9 cellular contexts compared by ENCODE assay signal in genomic region chr1:78005755-78006154, GRCh38. TPM values are rescaled to one million over a fixed set of nuclear protein-coding genes. Genes with fewer than 3 reads are reported as not detected.
DNase-seq lines count a peak whose midpoint lies in the region; ATAC-seq, FAIRE-seq and TF ChIP-seq lines count a peak whose summit lies in the region.
"Had no signal": no experiment of that assay in that cellular context is flagged by ENCODE, and none has a peak within 500 bp of the region (broad histone marks: within the 10 kb centered on the region; RNA-seq: fewer than 3 reads in every experiment).

No MANE protein-coding gene starts in this region.

- DNase-seq in A549 (ENCODE audit: low read depth in 1 of 2, low spot score in 1 of 2) (peak in 1 of 2 experiments; percentile 63), GM18507 (ENCODE audit: extremely low spot score, insufficient read length, low read depth) (no peak), RWPE1 (ENCODE audit: low spot score) (peak; percentile 35), medulla oblongata (ENCODE audit: extremely low spot score) (peak; percentile 83), transverse colon (peak; percentile 17)

- TF ChIP-seq CTCF in A549 (IDR thresholded peaks at IDR 0.05) (no peak), RWPE1 (conservative IDR thresholded peaks at IDR 0.05; ENCODE audit: low read depth) (no peak), transverse colon (IDR thresholded peaks at IDR 0.05) (no peak)

- in situ Hi-C loops in transverse colon (cut with MboI; ENCODE audit: low pct_ligation_motif_present in 1 of 4, low pct_unique_long_range_greater_than_20kb in 1 of 4, low sequenced_read_pairs in 3 of 4): no loop called here

- H3K4me3 Mint-ChIP-seq in dendritic cell treated with granulocyte-macrophage colony-stimulating factor and Interleukin-4, amounts not matched to agents 40 ng/mL and 50 ng/mL, for 4 days: peak overlapping the region; percentile 57

- H3K27me3 Mint-ChIP-seq in dendritic cell treated with granulocyte-macrophage colony-stimulating factor and Interleukin-4, amounts not matched to agents 40 ng/mL and 50 ng/mL, for 4 days: no peaks in the 10 kb centered on the region

- H3K4me1 ChIP-seq in A549: peaks cover 34% of the 10 kb centered on the region
- H3K4me1 ChIP-seq in transverse colon: peaks cover 5 to 63% (median 33%) of the 10 kb centered on the region in 4 donors

- no peak for TF ChIP-seq POLR2A in A549 (IDR thresholded peaks at IDR 0.05; ENCODE audit: low read length)
- peak; percentile 57 for TF ChIP-seq POLR2A in transverse colon (IDR thresholded peaks at IDR 0.05)

- H3K4me3 ChIP-seq in A549: peak overlapping the region; percentile 58
- H3K4me3 ChIP-seq in transverse colon: peak overlapping the region; percentile 10 to 59 (median 52)

- no peaks in the 10 kb centered on the region for H3K9me3 ChIP-seq in A549
- H3K9me3 ChIP-seq in transverse colon: no peaks in the 10 kb centered on the region

- no peak for FAIRE-seq in A549 (lab: Jason Lieb, UNC)
- FAIRE-seq in GM18507 (lab: Jason Lieb, UNC): peak; percentile 39
- FAIRE-seq: H1 had no signal

- H3K27me3 ChIP-seq in transverse colon: no peaks in the 10 kb centered on the region

- H3K4me1 Mint-ChIP-seq in dendritic cell treated with granulocyte-macrophage colony-stimulating factor and Interleukin-4, amounts not matched to agents 40 ng/mL and 50 ng/mL, for 4 days (ENCODE audit: low read depth): peaks cover 15% of the 10 kb centered on the region

- H3K27ac ChIP-seq in A549: peak overlapping the region in 1 of 2 experiments; percentile 83; a peak in 3 of 6 replicates
- H3K27ac ChIP-seq in RWPE1: no peak overlapping the region
- peak overlapping the region; percentile 86 to 94 (median 92) for H3K27ac ChIP-seq in transverse colon

- H3K4me2 ChIP-seq in A549: peak overlapping the region; percentile 87

- 0% methylated on average over 1 of the region's 1 CpG for WGBS in A549 (ENCODE audit: missing lambda C conversion rate)
- 3 to 10% methylated on average over 1 of the region's 1 CpG for WGBS in transverse colon (ENCODE audit: low coverage in 1 of 2), 2 donors

- TF ChIP-seq EP300 in A549 (IDR thresholded peaks at IDR 0.05) (no peak), transverse colon (IDR thresholded peaks at IDR 0.05; ENCODE audit: low read depth) (no peak)

- TF ChIP-seq RAD21 in A549 (conservative IDR thresholded peaks at IDR 0.05 in 1 of 2, IDR thresholded peaks at IDR 0.05 in 1 of 2): no peak

- CTCF ChIA-PET in A549 (lab: Yijun Ruan, JAX): interaction anchor here (1.3 to 4.6 kb wide), 3 partner anchors 97 to 109 kb away, joined by 3 to 32 read pairs (median 3); no protein-coding TSS in a partner anchor
- CTCF ChIA-PET in RWPE1 (lab: Yijun Ruan, JAX): interaction anchor here (0.6 to 1.8 kb wide), 4 partner anchors 9 to 201 kb away, joined by 3 to 12 read pairs (median 4); no protein-coding TSS in a partner anchor

- no peaks in the 10 kb centered on the region for H3K9me3 Mint-ChIP-seq in dendritic cell treated with granulocyte-macrophage colony-stimulating factor and Interleukin-4, amounts not matched to agents 40 ng/mL and 50 ng/mL, for 4 days

- peak overlapping the region; percentile 96 for H3K27ac Mint-ChIP-seq in dendritic cell treated with granulocyte-macrophage colony-stimulating factor and Interleukin-4, amounts not matched to agents 40 ng/mL and 50 ng/mL, for 4 days

- H3K36me3 Mint-ChIP-seq in dendritic cell treated with granulocyte-macrophage colony-stimulating factor and Interleukin-4, amounts not matched to agents 40 ng/mL and 50 ng/mL, for 4 days (ENCODE audit: low read depth): peaks cover 9% of the 10 kb centered on the region

- H3K36me3 ChIP-seq in transverse colon: no peaks in the 10 kb centered on the region

- POLR2A ChIA-PET in A549 (lab: Yijun Ruan, JAX) (interaction anchor here (2.3 to 6.8 kb wide), 5 partner anchors 24 to 108 kb away, joined by 10 to 94 read pairs (median 48); partner anchors contain the start of gene FUBP1), RWPE1 (lab: Yijun Ruan, JAX; ENCODE audit: low non-redundant PET) (no interaction called here)

- intact Hi-C loops in dendritic cell treated with granulocyte-macrophage colony-stimulating factor and Interleukin-4, amounts not matched to agents 40 ng/mL and 50 ng/mL, for 4 days (cut with micrococcal nuclease): loop anchor here (5.0 kb wide), 1 partner anchor 107 kb away; no protein-coding TSS in a partner anchor
- intact Hi-C loops in transverse colon (cut with DNase I; ENCODE audit: low total_unique reads): no loop called here

- ATAC-seq in A549: no peak
- no peak for ATAC-seq in HG03571 (IDR thresholded peaks at IDR 0.05; ENCODE audit: unreplicated experiment)
- ATAC-seq in HG03378 (IDR thresholded peaks at IDR 0.05; ENCODE audit: unreplicated experiment): no peak

TF ChIP-seq in A549, 52 proteins besides CTCF, POLR2A, EP300 and RAD21:
- TF ChIP-seq ELK1 (IDR thresholded peaks at IDR 0.05; ENCODE audit: low read depth, low read length) (no peak), E2F6 (IDR thresholded peaks at IDR 0.05; ENCODE audit: borderline replicate concordance, low read depth) (no peak), HOXB13 (CRISPR knock-in tag; IDR thresholded peaks at IDR 0.05; ENCODE audit: low read depth) (no peak), JUNB (IDR thresholded peaks at IDR 0.05) (no peak), NFE2L2 (conservative IDR thresholded peaks at IDR 0.05; ENCODE audit: low read length) (no peak), KDM5A (IDR thresholded peaks at IDR 0.05) (no peak), ATOH8 (CRISPR knock-in tag; IDR thresholded peaks at IDR 0.05; ENCODE audit: low read depth) (no peak), HOXA7 (CRISPR knock-in tag; IDR thresholded peaks at IDR 0.05) (no peak)

RNA-seq across cellular contexts. Expression of gene DNAJB4, which starts 1.0 kb away (rescaled TPM):
- 18.5 and 30.0 TPM in 2 replicates for polyA plus RNA-seq in A549 (2011; rRNA removed)
- polyA plus RNA-seq in A549 (2012; cell fraction: cytosol; rRNA removed): 6.6 and 6.9 TPM in 2 replicates
- 3.0 and 4.9 TPM in 2 replicates for polyA plus RNA-seq in A549 (2012; cell fraction: nucleus; rRNA removed)
- 48.8 to 62.6 TPM (median 49.0 TPM) in 3 replicates for polyA plus RNA-seq in A549 (2017; fragmentation: RNase III; extraction: RNeasy Plus Mini Kit Qiagen cat#74134 plus additional on column Dnase treatment)
- 6.4 and 15.0 TPM in 2 replicates for polyA minus RNA-seq in A549 (2011; rRNA and poly(A)+ RNA removed)
- 10 to 100 TPM in 2 of 4 donors, 1 to 10 TPM in 2; 4.0 to 30.2 (median 16.9) TPM for total RNA-seq in transverse colon

RNA-seq across cellular contexts. Expression of gene FUBP1, which starts 26.9 kb away (rescaled TPM):
- 126 and 183 TPM in 2 replicates for polyA plus RNA-seq in A549 (2011; rRNA removed)
- polyA plus RNA-seq in A549 (2012; cell fraction: cytosol; rRNA removed): 54.5 and 73.6 TPM in 2 replicates
- polyA plus RNA-seq in A549 (2012; cell fraction: nucleus; rRNA removed): 92.2 and 112 TPM in 2 replicates
- polyA plus RNA-seq in A549 (2017; fragmentation: RNase III; extraction: RNeasy Plus Mini Kit Qiagen cat#74134 plus additional on column Dnase treatment): 126 to 131 TPM (median 128 TPM) in 3 replicates
- polyA minus RNA-seq in A549 (2011; rRNA and poly(A)+ RNA removed): 127 and 185 TPM in 2 replicates
- total RNA-seq in transverse colon: 100 to 1,000 TPM in 2 of 4 donors, 10 to 100 TPM in 2; 81.8 to 176 (median 101) TPM

RNA-seq across cellular contexts. Expression of gene GIPC2, which starts 40.0 kb away (rescaled TPM):
- polyA plus RNA-seq in A549 (2011; rRNA removed) (not detected in 2 replicates), A549 (2017; fragmentation: RNase III; extraction: RNeasy Plus Mini Kit Qiagen cat#74134 plus additional on column Dnase treatment) (0.04 to 0.07 TPM (median 0.06 TPM) in 3 replicates)
- polyA plus RNA-seq in A549 (2012; cell fraction: cytosol; rRNA removed): not detected in 2 replicates
- not detected in 2 replicates for polyA plus RNA-seq in A549 (2012; cell fraction: nucleus; rRNA removed)
- polyA minus RNA-seq in A549 (2011; rRNA and poly(A)+ RNA removed): not detected in 2 replicates
- 10 to 100 TPM; 14.2 to 40.1 (median 24.1) TPM for total RNA-seq in transverse colon
